Comparison of ENCODE assay signal across 14 cellular contexts in genomic region chr10:24201503-24202180, GRCh38. TPM values are rescaled to one million over a fixed set of nuclear protein-coding genes. Genes with fewer than 3 reads are reported as not detected.
"Had no signal": no experiment of that assay in that cellular context is flagged by ENCODE, and none has a peak within 500 bp of the region (broad histone marks: within the 10 kb centered on the region; RNA-seq: fewer than 3 reads in every experiment).

No MANE protein-coding gene starts in this region.

- H3K27ac Mint-ChIP-seq: activated CD8-positive, alpha-beta T cell treated with anti-CD3 and anti-CD28 coated beads for 36 hours; activated naive CD8-positive, alpha-beta T cell treated with anti-CD3 and anti-CD28 coated beads, Interleukin-2, amount 10 ng/mL, durations not matched to agents 7 days and 5 days; immature natural killer cell; T-helper 2 cell treated with Interferon-gamma antibody and Interleukin-4, amounts not matched to agents 5 μg/mL and 100 μg/mL, for 36 hours had no signal

- H3K27me3 Mint-ChIP-seq: activated naive CD8-positive, alpha-beta T cell treated with anti-CD3 and anti-CD28 coated beads, Interleukin-2, amount 10 ng/mL, durations not matched to agents 7 days and 5 days had no signal

- H3K4me3 ChIP-seq: gastrocnemius medialis, SJSA1 had no signal

- H3K36me3 ChIP-seq: gastrocnemius medialis, SJSA1 had no signal

- H3K4me3 Mint-ChIP-seq: activated CD8-positive, alpha-beta T cell treated with anti-CD3 and anti-CD28 coated beads for 36 hours; activated naive CD8-positive, alpha-beta T cell treated with anti-CD3 and anti-CD28 coated beads, Interleukin-2, amount 10 ng/mL, durations not matched to agents 7 days and 5 days; immature natural killer cell; T-helper 2 cell treated with Interferon-gamma antibody and Interleukin-4, amounts not matched to agents 5 μg/mL and 100 μg/mL, for 36 hours had no signal

- H3K27ac ChIP-seq: SJSA1 had no signal

- H3K9me3 ChIP-seq: gastrocnemius medialis, SJSA1 had no signal

- H3K27me3 ChIP-seq: gastrocnemius medialis, SJSA1 had no signal

- H3K9me3 Mint-ChIP-seq: activated CD8-positive, alpha-beta T cell treated with anti-CD3 and anti-CD28 coated beads for 36 hours; activated naive CD8-positive, alpha-beta T cell treated with anti-CD3 and anti-CD28 coated beads, Interleukin-2, amount 10 ng/mL, durations not matched to agents 7 days and 5 days; immature natural killer cell; T-helper 2 cell treated with Interferon-gamma antibody and Interleukin-4, amounts not matched to agents 5 μg/mL and 100 μg/mL, for 36 hours had no signal

- H3K4me1 Mint-ChIP-seq: activated naive CD8-positive, alpha-beta T cell treated with anti-CD3 and anti-CD28 coated beads, Interleukin-2, amount 10 ng/mL, durations not matched to agents 7 days and 5 days; immature natural killer cell had no signal

- DNase-seq: activated CD4-positive, alpha-beta T cell treated with anti-CD3 and anti-CD28 coated beads for 1 hour; activated CD8-positive, alpha-beta memory T cell treated with anti-CD3 and anti-CD28 coated beads, Interleukin-2, amount 50 U/mL, for 4 hours; activated CD8-positive, alpha-beta T cell treated with anti-CD3 and anti-CD28 coated beads for 36 hours; activated naive CD8-positive, alpha-beta T cell treated with anti-CD3 and anti-CD28 coated beads, Interleukin-2, amount 10 ng/mL, durations not matched to agents 7 days and 5 days; aorta; effector CD4-positive, alpha-beta T cell; gastrocnemius medialis; hippocampal formation; immature natural killer cell; stimulated activated CD4-positive, alpha-beta T cell treated with anti-CD3 and anti-CD28 coated beads, Interleukin-1b, Interleukin-23, amount 100 ng/mL, for 48 hours; stimulated activated naive CD4-positive, alpha-beta T cell; SW 1271 had no signal

- H3K36me3 Mint-ChIP-seq: activated naive CD8-positive, alpha-beta T cell treated with anti-CD3 and anti-CD28 coated beads, Interleukin-2, amount 10 ng/mL, durations not matched to agents 7 days and 5 days; immature natural killer cell had no signal

- H3K4me1 ChIP-seq: SJSA1 had no signal

RNA-seq across cellular contexts. Expression of gene KIAA1217, which starts 7.3 kb away (rescaled TPM):
- polyA plus RNA-seq: immature natural killer cell had no signal
